25 cellular contexts compared by ENCODE assay signal in the genomic region with DNA sequence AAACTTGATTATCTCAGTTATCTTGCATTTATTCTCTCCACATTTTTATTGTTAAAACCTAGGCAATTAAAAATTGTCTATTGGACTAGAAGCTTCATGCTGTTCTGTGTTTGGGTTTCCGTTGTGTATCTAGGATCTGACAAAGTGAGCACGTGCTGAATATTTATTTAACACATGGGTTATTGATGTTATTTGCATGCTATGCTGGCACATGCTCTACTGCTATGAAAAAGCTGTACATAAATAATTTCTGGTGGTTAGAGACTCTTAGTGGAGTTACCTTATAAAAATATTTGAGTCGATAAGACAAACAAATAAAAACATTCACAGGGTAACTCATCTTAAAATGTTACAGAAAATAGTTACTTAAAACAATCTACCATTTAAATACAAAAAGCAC.
"Had no signal": no experiment of that assay in that cellular context is flagged by ENCODE, and none has a peak within 500 bp of the region (broad histone marks: within the 10 kb centered on the region; RNA-seq: fewer than 3 reads in every experiment).

No MANE protein-coding gene starts in this region.

- H3K27ac ChIP-seq: brain microvascular endothelial cell, gastroesophageal sphincter, hepatocyte, left ventricle myocardium inferior, spleen, suprapubic skin, tibial artery had no signal

- H3K4me1 ChIP-seq: gastroesophageal sphincter, left ventricle myocardium inferior, spleen, suprapubic skin, tibial artery had no signal

- DNase-seq: activated CD4-positive, alpha-beta memory T cell treated with anti-CD3 and anti-CD28 coated beads, Interleukin-2, amount 10 ng/mL, durations not matched to agents 7 days and 5 days; activated CD4-positive, alpha-beta T cell treated with anti-CD3 and anti-CD28 coated beads for 1 hour; activated CD4-positive, alpha-beta T cell treated with anti-CD3 and anti-CD28 coated beads, Interleukin-2, amount 10 ng/mL, durations not matched to agents 7 days and 5 days; activated CD8-positive, alpha-beta memory T cell treated with anti-CD3 and anti-CD28 coated beads, Interleukin-2, amount 50 U/mL, for 48 hours; activated gamma-delta T cell treated with Interleukin-2 at 50 U/mL for 16 hours; activated naive CD4-positive, alpha-beta T cell treated with anti-CD3 and anti-CD28 coated beads, Interleukin-2, amount 50 U/mL, for 16 hours; activated T-cell treated with anti-CD3 and anti-CD28 coated beads, Interleukin-2, amount 50 U/mL, for 24 hours; amniotic stem cell; brain microvascular endothelial cell; cortex of kidney; effector memory CD8-positive, alpha-beta T cell; islet precursor cell; left ventricle myocardium inferior; mucosa of descending colon; posterior cingulate gyrus; right cardiac atrium; spleen; stimulated activated naive CD4-positive, alpha-beta T cell; tibial artery had no signal

- H3K27ac Mint-ChIP-seq: activated CD4-positive, alpha-beta memory T cell treated with anti-CD3 and anti-CD28 coated beads, Interleukin-2, amount 10 ng/mL, durations not matched to agents 7 days and 5 days; activated CD4-positive, alpha-beta T cell treated with anti-CD3 and anti-CD28 coated beads, Interleukin-2, amount 10 ng/mL, durations not matched to agents 7 days and 5 days; activated T-cell treated with anti-CD3 and anti-CD28 coated beads, Interleukin-2, amount 50 U/mL, for 24 hours; natural killer cell treated with Interleukin-12 subunit alpha and Interleukin-12 subunit beta and Interleukin-15 and Interleukin-18, amount 100 ng/mL, for 72 hours; WTC11 had no signal

- ATAC-seq: effector memory CD8-positive, alpha-beta T cell; gastroesophageal sphincter; mucosa of descending colon; natural killer cell treated with Interleukin-12 subunit alpha and Interleukin-12 subunit beta and Interleukin-15 and Interleukin-18, amount 100 ng/mL, for 72 hours; right cardiac atrium; WTC11 had no signal

- H3K36me3 ChIP-seq: brain microvascular endothelial cell, gastroesophageal sphincter, left ventricle myocardium inferior, spleen, suprapubic skin, tibial artery had no signal

- H3K4me2 ChIP-seq: hepatocyte had no signal

- H3K4me1 Mint-ChIP-seq: activated CD4-positive, alpha-beta memory T cell treated with anti-CD3 and anti-CD28 coated beads, Interleukin-2, amount 10 ng/mL, durations not matched to agents 7 days and 5 days; activated CD4-positive, alpha-beta T cell treated with anti-CD3 and anti-CD28 coated beads, Interleukin-2, amount 10 ng/mL, durations not matched to agents 7 days and 5 days; WTC11 had no signal

- H3K27me3 ChIP-seq: brain microvascular endothelial cell, gastroesophageal sphincter, hepatocyte, spleen, suprapubic skin, tibial artery had no signal

- H3K9me3 ChIP-seq: gastroesophageal sphincter, tibial artery had no signal

- H3K4me3 ChIP-seq: gastroesophageal sphincter, hepatocyte, left ventricle myocardium inferior, lung, mucosa of descending colon, spleen, suprapubic skin, tibial artery had no signal

- H3K4me3 Mint-ChIP-seq: activated CD4-positive, alpha-beta memory T cell treated with anti-CD3 and anti-CD28 coated beads, Interleukin-2, amount 10 ng/mL, durations not matched to agents 7 days and 5 days; activated CD4-positive, alpha-beta T cell treated with anti-CD3 and anti-CD28 coated beads, Interleukin-2, amount 10 ng/mL, durations not matched to agents 7 days and 5 days; activated T-cell treated with anti-CD3 and anti-CD28 coated beads, Interleukin-2, amount 50 U/mL, for 24 hours; effector memory CD8-positive, alpha-beta T cell; natural killer cell treated with Interleukin-12 subunit alpha and Interleukin-12 subunit beta and Interleukin-15 and Interleukin-18, amount 100 ng/mL, for 72 hours; WTC11 had no signal

- H3K79me2 ChIP-seq: hepatocyte had no signal

- H3K27me3 Mint-ChIP-seq: activated CD4-positive, alpha-beta memory T cell treated with anti-CD3 and anti-CD28 coated beads, Interleukin-2, amount 10 ng/mL, durations not matched to agents 7 days and 5 days; activated CD4-positive, alpha-beta T cell treated with anti-CD3 and anti-CD28 coated beads, Interleukin-2, amount 10 ng/mL, durations not matched to agents 7 days and 5 days; activated T-cell treated with anti-CD3 and anti-CD28 coated beads, Interleukin-2, amount 50 U/mL, for 24 hours; effector memory CD8-positive, alpha-beta T cell; natural killer cell treated with Interleukin-12 subunit alpha and Interleukin-12 subunit beta and Interleukin-15 and Interleukin-18, amount 100 ng/mL, for 72 hours had no signal

- H2AFZ ChIP-seq: hepatocyte had no signal
